ENCODE assay signal across 1 cellular context in genomic region chr14:93206793-93207467, GRCh38.
A peak's percentile ranks its signal among the peaks of the same experiment; 100 is the strongest.
TF ChIP-seq lines count a peak whose summit lies in the region.

A gene with protein sequence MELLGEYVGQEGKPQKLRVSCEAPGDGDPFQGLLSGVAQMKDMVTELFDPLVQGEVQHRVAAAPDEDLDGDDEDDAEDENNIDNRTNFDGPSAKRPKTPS (minus strand): TSS chr14:93207065. CDS start chr14:93207037, 28 bp downstream.
Gene UBR7 (plus strand): TSS chr14:93207256. CDS start chr14:93207292, 36 bp downstream.

TF ChIP-seq in HEK293, 187 proteins besides CTCF, POLR2A, EP300 and RAD21 (continued from another document and continues in another):
- TF ChIP-seq, protein P1, sequence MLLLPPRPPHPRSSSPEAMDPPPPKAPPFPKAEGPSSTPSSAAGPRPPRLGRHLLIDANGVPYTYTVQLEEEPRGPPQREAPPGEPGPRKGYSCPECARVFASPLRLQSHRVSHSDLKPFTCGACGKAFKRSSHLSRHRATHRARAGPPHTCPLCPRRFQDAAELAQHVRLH (tag by site-specific recombination; IDR thresholded peaks at IDR 0.05): no peak
- TF ChIP-seq ZNF211 (tag by site-specific recombination; IDR thresholded peaks at IDR 0.05; ENCODE audit: low read depth) (no peak), ZNF138 (tag by site-specific recombination; IDR thresholded peaks at IDR 0.05; ENCODE audit: borderline replicate concordance) (no peak), ZNF2 (tag by site-specific recombination; IDR thresholded peaks at IDR 0.05) (peak; percentile 62; the same call in 1 of the 2 replicates), ZNF311 (tag by site-specific recombination; IDR thresholded peaks at IDR 0.05; ENCODE audit: borderline replicate concordance) (no peak), ZNF37A (tag by site-specific recombination; IDR thresholded peaks at IDR 0.05) (no peak), ZFP37 (tag by site-specific recombination; IDR thresholded peaks at IDR 0.05) (no peak), RBAK (tag by site-specific recombination; IDR thresholded peaks at IDR 0.05) (no peak), ZNF670 (tag by site-specific recombination; IDR thresholded peaks at IDR 0.05; ENCODE audit: low read depth) (no peak), YY1 (tag by site-specific recombination; IDR thresholded peaks at IDR 0.05) (peak; percentile 52; the same call in 1 of the 2 replicates), ZNF449 (tag by site-specific recombination; IDR thresholded peaks at IDR 0.05) (no peak), SP3 (tag by site-specific recombination; IDR thresholded peaks at IDR 0.05) (peak; percentile 96), ZNF510 (tag by site-specific recombination; IDR thresholded peaks at IDR 0.05; ENCODE audit: insufficient replicate concordance) (no peak), ZNF785 (tag by site-specific recombination; IDR thresholded peaks at IDR 0.05) (no peak), ZNF544 (tag by site-specific recombination; IDR thresholded peaks at IDR 0.05) (no peak), ZNF561 (tag by site-specific recombination; IDR thresholded peaks at IDR 0.05; ENCODE audit: borderline replicate concordance) (no peak), ZNF121 (tag by site-specific recombination; IDR thresholded peaks at IDR 0.05) (no peak; the same call in 1 of the 2 replicates), ZNF221 (tag by site-specific recombination; IDR thresholded peaks at IDR 0.05; ENCODE audit: borderline replicate concordance) (no peak), ZNF704 (tag by site-specific recombination; IDR thresholded peaks at IDR 0.05) (no peak), ZBTB20 (tag by site-specific recombination; IDR thresholded peaks at IDR 0.05) (no peak), KLF7 (tag by site-specific recombination; IDR thresholded peaks at IDR 0.05; ENCODE audit: borderline replicate concordance) (no peak), ZNF558 (tag by site-specific recombination; IDR thresholded peaks at IDR 0.05) (no peak), ZBTB1 (tag by site-specific recombination; IDR thresholded peaks at IDR 0.05) (no peak), MEIS1 (CRISPR knock-in tag; IDR thresholded peaks at IDR 0.05; ENCODE audit: borderline replicate concordance) (no peak), ZNF114 (tag by site-specific recombination; IDR thresholded peaks at IDR 0.05) (no peak), ZFHX2 (tag by site-specific recombination; conservative IDR thresholded peaks at IDR 0.05) (peak; percentile 77), KLF17 (tag by site-specific recombination; IDR thresholded peaks at IDR 0.05) (no peak), GLI4 (tag by site-specific recombination; IDR thresholded peaks at IDR 0.05) (0 out of 2 replicates have a peak, but pooled peaks have one; percentile 70), ZNF549 (tag by site-specific recombination; IDR thresholded peaks at IDR 0.05) (no peak), ZNF473 (tag by site-specific recombination; IDR thresholded peaks at IDR 0.05) (no peak), ZNF521 (tag by site-specific recombination; IDR thresholded peaks at IDR 0.05) (no peak), ELK4 (IDR thresholded peaks at IDR 0.05; ENCODE audit: borderline replicate concordance, low read depth, low read length) (peak; percentile 77; the same call in 1 of the 2 replicates), ZNF776 (tag by site-specific recombination; IDR thresholded peaks at IDR 0.05; ENCODE audit: borderline replicate concordance) (no peak), ZNF501 (tag by site-specific recombination; IDR thresholded peaks at IDR 0.05) (peak; percentile 97), ZNF791 (tag by site-specific recombination; IDR thresholded peaks at IDR 0.05) (no peak), ZNF514 (tag by site-specific recombination; IDR thresholded peaks at IDR 0.05) (no peak), ZBTB48 (tag by site-specific recombination; IDR thresholded peaks at IDR 0.05) (no peak), SALL2 (tag by site-specific recombination; IDR thresholded peaks at IDR 0.05; ENCODE audit: borderline replicate concordance) (no peak), ZBTB21 (tag by site-specific recombination; IDR thresholded peaks at IDR 0.05) (no peak), ZNF416 (tag by site-specific recombination; IDR thresholded peaks at IDR 0.05) (no peak), ZNF596 (tag by site-specific recombination; IDR thresholded peaks at IDR 0.05) (no peak), ZNF768 (tag by site-specific recombination; IDR thresholded peaks at IDR 0.05) (no peak; the same call in 1 of the 2 replicates), ZNF76 (tag by site-specific recombination; IDR thresholded peaks at IDR 0.05; ENCODE audit: borderline replicate concordance, low read depth) (peak; percentile 36; the same call in 1 of the 2 replicates), ZNF184 (tag by site-specific recombination; IDR thresholded peaks at IDR 0.05) (0 out of 2 replicates have a peak, but pooled peaks have one; percentile 12), KLF16 (tag by site-specific recombination; IDR thresholded peaks at IDR 0.05) (peak; percentile 77; the same call in 1 of the 2 replicates), YY2 (tag by site-specific recombination; IDR thresholded peaks at IDR 0.05) (no peak), GLI2 (tag by site-specific recombination; IDR thresholded peaks at IDR 0.05; ENCODE audit: borderline replicate concordance, low read depth) (no peak)
- TF ChIP-seq, protein P2, sequence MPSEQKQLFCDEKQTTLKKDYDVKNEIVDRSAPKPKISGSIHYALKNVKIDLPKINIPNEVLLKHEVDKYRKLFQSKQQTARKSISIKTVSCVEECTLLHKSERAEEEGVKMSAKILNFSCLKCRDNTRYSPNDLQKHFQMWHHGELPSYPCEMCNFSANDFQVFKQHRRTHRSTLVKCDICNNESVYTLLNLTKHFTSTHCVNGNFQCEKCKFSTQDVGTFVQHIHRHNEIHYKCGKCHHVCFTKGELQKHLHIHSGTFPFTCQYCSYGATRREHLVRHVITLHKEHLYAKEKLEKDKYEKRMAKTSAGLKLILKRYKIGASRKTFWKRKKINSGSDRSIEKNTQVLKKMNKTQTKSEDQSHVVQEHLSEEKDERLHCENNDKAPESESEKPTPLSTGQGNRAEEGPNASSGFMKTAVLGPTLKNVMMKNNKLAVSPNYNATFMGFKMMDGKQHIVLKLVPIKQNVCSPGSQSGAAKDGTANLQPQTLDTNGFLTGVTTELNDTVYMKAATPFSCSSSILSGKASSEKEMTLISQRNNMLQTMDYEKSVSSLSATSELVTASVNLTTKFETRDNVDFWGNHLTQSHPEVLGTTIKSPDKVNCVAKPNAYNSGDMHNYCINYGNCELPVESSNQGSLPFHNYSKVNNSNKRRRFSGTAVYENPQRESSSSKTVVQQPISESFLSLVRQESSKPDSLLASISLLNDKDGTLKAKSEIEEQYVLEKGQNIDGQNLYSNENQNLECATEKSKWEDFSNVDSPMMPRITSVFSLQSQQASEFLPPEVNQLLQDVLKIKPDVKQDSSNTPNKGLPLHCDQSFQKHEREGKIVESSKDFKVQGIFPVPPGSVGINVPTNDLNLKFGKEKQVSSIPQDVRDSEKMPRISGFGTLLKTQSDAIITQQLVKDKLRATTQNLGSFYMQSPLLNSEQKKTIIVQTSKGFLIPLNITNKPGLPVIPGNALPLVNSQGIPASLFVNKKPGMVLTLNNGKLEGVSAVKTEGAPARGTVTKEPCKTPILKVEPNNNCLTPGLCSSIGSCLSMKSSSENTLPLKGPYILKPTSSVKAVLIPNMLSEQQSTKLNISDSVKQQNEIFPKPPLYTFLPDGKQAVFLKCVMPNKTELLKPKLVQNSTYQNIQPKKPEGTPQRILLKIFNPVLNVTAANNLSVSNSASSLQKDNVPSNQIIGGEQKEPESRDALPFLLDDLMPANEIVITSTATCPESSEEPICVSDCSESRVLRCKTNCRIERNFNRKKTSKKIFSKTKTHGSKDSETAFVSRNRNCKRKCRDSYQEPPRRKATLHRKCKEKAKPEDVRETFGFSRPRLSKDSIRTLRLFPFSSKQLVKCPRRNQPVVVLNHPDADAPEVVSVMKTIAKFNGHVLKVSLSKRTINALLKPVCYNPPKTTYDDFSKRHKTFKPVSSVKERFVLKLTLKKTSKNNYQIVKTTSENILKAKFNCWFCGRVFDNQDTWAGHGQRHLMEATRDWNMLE (tag by site-specific recombination; conservative IDR thresholded peaks at IDR 0.05; ENCODE audit: low read depth): peak; percentile 82
- TF ChIP-seq, protein P3, sequence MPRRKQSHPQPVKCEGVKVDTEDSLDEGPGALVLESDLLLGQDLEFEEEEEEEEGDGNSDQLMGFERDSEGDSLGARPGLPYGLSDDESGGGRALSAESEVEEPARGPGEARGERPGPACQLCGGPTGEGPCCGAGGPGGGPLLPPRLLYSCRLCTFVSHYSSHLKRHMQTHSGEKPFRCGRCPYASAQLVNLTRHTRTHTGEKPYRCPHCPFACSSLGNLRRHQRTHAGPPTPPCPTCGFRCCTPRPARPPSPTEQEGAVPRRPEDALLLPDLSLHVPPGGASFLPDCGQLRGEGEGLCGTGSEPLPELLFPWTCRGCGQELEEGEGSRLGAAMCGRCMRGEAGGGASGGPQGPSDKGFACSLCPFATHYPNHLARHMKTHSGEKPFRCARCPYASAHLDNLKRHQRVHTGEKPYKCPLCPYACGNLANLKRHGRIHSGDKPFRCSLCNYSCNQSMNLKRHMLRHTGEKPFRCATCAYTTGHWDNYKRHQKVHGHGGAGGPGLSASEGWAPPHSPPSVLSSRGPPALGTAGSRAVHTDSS (tag by site-specific recombination; IDR thresholded peaks at IDR 0.05): no peak
- TF ChIP-seq, protein P4, sequence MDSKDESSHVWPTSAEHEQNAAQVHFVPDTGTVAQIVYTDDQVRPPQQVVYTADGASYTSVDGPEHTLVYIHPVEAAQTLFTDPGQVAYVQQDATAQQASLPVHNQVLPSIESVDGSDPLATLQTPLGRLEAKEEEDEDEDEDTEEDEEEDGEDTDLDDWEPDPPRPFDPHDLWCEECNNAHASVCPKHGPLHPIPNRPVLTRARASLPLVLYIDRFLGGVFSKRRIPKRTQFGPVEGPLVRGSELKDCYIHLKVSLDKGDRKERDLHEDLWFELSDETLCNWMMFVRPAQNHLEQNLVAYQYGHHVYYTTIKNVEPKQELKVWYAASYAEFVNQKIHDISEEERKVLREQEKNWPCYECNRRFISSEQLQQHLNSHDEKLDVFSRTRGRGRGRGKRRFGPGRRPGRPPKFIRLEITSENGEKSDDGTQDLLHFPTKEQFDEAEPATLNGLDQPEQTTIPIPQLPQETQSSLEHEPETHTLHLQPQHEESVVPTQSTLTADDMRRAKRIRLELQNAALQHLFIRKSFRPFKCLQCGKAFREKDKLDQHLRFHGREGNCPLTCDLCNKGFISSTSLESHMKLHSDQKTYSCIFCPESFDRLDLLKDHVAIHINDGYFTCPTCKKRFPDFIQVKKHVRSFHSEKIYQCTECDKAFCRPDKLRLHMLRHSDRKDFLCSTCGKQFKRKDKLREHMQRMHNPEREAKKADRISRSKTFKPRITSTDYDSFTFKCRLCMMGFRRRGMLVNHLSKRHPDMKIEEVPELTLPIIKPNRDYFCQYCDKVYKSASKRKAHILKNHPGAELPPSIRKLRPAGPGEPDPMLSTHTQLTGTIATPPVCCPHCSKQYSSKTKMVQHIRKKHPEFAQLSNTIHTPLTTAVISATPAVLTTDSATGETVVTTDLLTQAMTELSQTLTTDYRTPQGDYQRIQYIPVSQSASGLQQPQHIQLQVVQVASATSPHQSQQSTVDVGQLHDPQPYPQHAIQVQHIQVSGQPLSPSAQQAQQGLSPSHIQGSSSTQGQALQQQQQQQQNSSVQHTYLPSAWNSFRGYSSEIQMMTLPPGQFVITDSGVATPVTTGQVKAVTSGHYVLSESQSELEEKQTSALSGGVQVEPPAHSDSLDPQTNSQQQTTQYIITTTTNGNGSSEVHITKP (tag by site-specific recombination; IDR thresholded peaks at IDR 0.05): no peak; the same call in 1 of the 2 replicates
- TF ChIP-seq, protein P5, sequence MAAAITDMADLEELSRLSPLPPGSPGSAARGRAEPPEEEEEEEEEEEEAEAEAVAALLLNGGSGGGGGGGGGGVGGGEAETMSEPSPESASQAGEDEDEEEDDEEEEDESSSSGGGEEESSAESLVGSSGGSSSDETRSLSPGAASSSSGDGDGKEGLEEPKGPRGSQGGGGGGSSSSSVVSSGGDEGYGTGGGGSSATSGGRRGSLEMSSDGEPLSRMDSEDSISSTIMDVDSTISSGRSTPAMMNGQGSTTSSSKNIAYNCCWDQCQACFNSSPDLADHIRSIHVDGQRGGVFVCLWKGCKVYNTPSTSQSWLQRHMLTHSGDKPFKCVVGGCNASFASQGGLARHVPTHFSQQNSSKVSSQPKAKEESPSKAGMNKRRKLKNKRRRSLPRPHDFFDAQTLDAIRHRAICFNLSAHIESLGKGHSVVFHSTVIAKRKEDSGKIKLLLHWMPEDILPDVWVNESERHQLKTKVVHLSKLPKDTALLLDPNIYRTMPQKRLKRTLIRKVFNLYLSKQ (tag by site-specific recombination; IDR thresholded peaks at IDR 0.05; ENCODE audit: borderline replicate concordance): no peak
